9 cellular contexts compared by ENCODE assay signal in genomic region chr4:142563682-142564291, GRCh38.
DNase-seq lines count a peak whose midpoint lies in the region; ATAC-seq and TF ChIP-seq lines count a peak whose summit lies in the region.
"Had no signal": no experiment of that assay in that cellular context is flagged by ENCODE, and none has a peak within 500 bp of the region (broad histone marks: within the 10 kb centered on the region; RNA-seq: fewer than 3 reads in every experiment).

No MANE protein-coding gene starts in this region.

- H3K36me3 Mint-ChIP-seq in CD8-positive, alpha-beta memory T cell, result peaks cover 0 to 9% (median 0%) of the 10 kb centered on the region in 3 donors
- no peaks in the 10 kb centered on the region for H3K36me3 Mint-ChIP-seq in T-cell

- intact Hi-C loops in ascending aorta (cut with DNase I), result no loop called here

- peaks cover 51% of the 10 kb centered on the region for H3K4me1 ChIP-seq in CD8-positive, alpha-beta memory T cell (ENCODE audit: insufficient read depth, low read length)
- H3K4me1 ChIP-seq in foreskin keratinocyte (peaks cover 31% of the 10 kb centered on the region), ascending aorta (peaks cover 0 to 5% of the 10 kb centered on the region in 2 donors)

- no peaks in the 10 kb centered on the region for H3K9me3 Mint-ChIP-seq in CD8-positive, alpha-beta memory T cell
- H3K9me3 Mint-ChIP-seq in T-cell, result no peaks in the 10 kb centered on the region

- H3K4me1 Mint-ChIP-seq in CD8-positive, alpha-beta memory T cell, result peaks cover 34 to 69% (median 56%) of the 10 kb centered on the region in 3 donors
- H3K4me1 Mint-ChIP-seq in T-cell, result peaks cover 61 to 71% (median 63%) of the 10 kb centered on the region in 3 donors

- H3K4me3 Mint-ChIP-seq in CD8-positive, alpha-beta memory T cell, result peak overlapping the region in 1 of 7 donors; percentile 2
- peak overlapping the region in 1 of 3 donors; percentile 38 for H3K4me3 Mint-ChIP-seq in T-cell

- no peak for TF ChIP-seq CTCF in foreskin keratinocyte (conservative IDR thresholded peaks at IDR 0.05)
- no peak for TF ChIP-seq CTCF in ascending aorta (IDR thresholded peaks at IDR 0.05)

- POLR2A ChIA-PET in CD8-positive, alpha-beta memory T cell (lab: Charles Lee), result no interaction called here
- POLR2A ChIA-PET in T-cell (lab: Charles Lee), result no interaction called here

- no peaks in the 10 kb centered on the region for H3K36me3 ChIP-seq in CD8-positive, alpha-beta memory T cell (ENCODE audit: insufficient read depth, low read length)
- no peaks in the 10 kb centered on the region for H3K36me3 ChIP-seq in ascending aorta

- H3K4me3 ChIP-seq in CD8-positive, alpha-beta memory T cell (ENCODE audit: low read length), result no peak overlapping the region
- no peak overlapping the region for H3K4me3 ChIP-seq in ascending aorta

- H3K27me3 ChIP-seq in CD8-positive, alpha-beta memory T cell (ENCODE audit: insufficient read depth, low read length, poor library complexity, severe bottlenecking), result no peaks in the 10 kb centered on the region
- H3K27me3 ChIP-seq in foreskin keratinocyte, result no peaks in the 10 kb centered on the region
- H3K27me3 ChIP-seq in ascending aorta, result no peaks in the 10 kb centered on the region

- peak overlapping the region; percentile 8 to 95 (median 62) for H3K27ac Mint-ChIP-seq in CD8-positive, alpha-beta memory T cell
- H3K27ac Mint-ChIP-seq in T-cell, result peak overlapping the region; percentile 82 to 94

- H3K9me3 ChIP-seq in CD8-positive, alpha-beta memory T cell (ENCODE audit: low read length), result no peaks in the 10 kb centered on the region
- H3K9me3 ChIP-seq in ascending aorta, result no peaks in the 10 kb centered on the region

- ATAC-seq in GM18870 (IDR thresholded peaks at IDR 0.05; ENCODE audit: unreplicated experiment) (peak; percentile 30), T-cell (replicated peaks in 1 of 4) (no peak), foreskin keratinocyte (peak; percentile 65), HG03520 (IDR thresholded peaks at IDR 0.05; ENCODE audit: unreplicated experiment) (no peak)

- DNase-seq in CD8-positive, alpha-beta memory T cell, result no peak
- DNase-seq in T-cell, result no peak
- peak; percentile 66 to 81 for DNase-seq in foreskin keratinocyte
- DNase-seq in NCI-H82 treated with DMSO at 0.1 percent for 48 hours (lab: John Stamatoyannopoulos, UW; ENCODE audit: unreplicated experiment), result no peak
- DNase-seq in SW480 (ENCODE audit: low spot score), result no peak
- DNase-seq in ascending aorta (ENCODE audit: low spot score in 2 of 2), result no peak
- DNase-seq: NCI-H1417 treated with DMSO at 0.1 percent for 48 hours had no signal

- H3K27me3 Mint-ChIP-seq in CD8-positive, alpha-beta memory T cell, result no peaks in the 10 kb centered on the region
- no peaks in the 10 kb centered on the region for H3K27me3 Mint-ChIP-seq in T-cell

- CTCF ChIA-PET in CD8-positive, alpha-beta memory T cell (lab: Charles Lee), result no interaction called here
- CTCF ChIA-PET in T-cell (lab: Charles Lee), result interaction anchor here in 1 of 2 donors (1.5 kb wide), 1 partner anchor 209 kb away, joined by 5 read pairs; no protein-coding TSS in a partner anchor

- no peak overlapping the region for H3K27ac ChIP-seq in CD8-positive, alpha-beta memory T cell (ENCODE audit: low read depth, low read length)
- H3K27ac ChIP-seq in foreskin keratinocyte (no peak overlapping the region), ascending aorta (no peak overlapping the region)

Comparison
In these comparisons a context has a peak if more than half of its experiments do, and no peak if none do; other contexts are left out.
1. DNase-seq: peak in foreskin keratinocyte (2 of 2); none in CD8-positive, alpha-beta memory T cell (0 of 5), T-cell (0 of 34), NCI-H82 treated with DMSO at 0.1 percent for 48 hours (single experiment), SW480 (single experiment) and ascending aorta (0 of 2).
2. ATAC-seq: peak in GM18870 (single experiment) and foreskin keratinocyte (single experiment); none in T-cell (0 of 4) and HG03520 (single experiment).